In the genomic region with DNA sequence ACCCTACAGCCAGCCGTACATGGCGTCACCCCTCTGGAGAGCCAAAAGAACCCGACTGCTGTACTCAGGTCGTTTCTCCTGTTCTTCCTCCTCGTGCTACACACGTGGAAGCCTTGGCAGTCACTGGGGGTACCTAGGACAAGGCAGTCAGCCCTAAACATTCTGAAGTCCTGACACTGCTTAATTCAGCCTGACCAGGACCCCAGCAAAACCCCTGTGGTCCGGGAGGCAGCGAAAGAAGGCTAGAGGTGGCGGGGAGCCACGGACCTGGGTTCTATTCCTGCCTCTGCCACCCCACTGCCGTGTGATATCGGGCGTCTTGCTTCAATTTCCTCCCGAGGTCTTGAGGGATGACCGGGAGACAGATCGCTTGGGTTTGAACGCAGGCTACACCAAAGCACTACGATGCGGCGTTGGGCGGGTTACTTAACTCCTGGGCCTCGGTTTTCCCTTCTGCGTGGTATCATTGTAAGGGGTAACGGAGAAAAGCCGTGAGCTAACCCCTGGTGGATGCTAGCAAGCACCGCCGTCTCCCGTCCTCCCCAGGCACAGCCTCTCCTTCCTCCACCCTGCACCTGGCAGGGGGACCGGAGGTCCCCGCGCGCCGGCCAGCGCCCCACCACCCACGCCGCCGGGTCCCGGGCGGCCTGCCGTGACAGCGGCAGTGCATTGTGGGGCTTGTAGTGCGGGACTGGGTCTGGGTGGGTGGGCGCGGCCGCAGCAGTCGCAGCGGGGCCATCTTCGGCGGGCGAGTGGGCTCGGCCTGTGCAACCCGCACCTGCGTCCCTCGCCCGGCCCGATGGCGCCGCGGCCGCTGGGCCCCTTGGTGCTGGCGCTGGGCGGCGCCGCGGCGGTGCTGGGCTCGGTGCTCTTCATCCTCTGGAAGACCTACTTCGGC, we compare ENCODE assay signal across 8 cellular contexts. TPM values are rescaled to one million over a fixed set of nuclear protein-coding genes. Genes with fewer than 3 reads are reported as not detected.
DNase-seq lines count a peak whose midpoint lies in the region; ATAC-seq and TF ChIP-seq lines count a peak whose summit lies in the region.

A gene with protein sequence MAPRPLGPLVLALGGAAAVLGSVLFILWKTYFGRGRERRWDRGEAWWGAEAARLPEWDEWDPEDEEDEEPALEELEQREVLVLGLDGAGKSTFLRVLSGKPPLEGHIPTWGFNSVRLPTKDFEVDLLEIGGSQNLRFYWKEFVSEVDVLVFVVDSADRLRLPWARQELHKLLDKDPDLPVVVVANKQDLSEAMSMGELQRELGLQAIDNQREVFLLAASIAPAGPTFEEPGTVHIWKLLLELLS (plus strand): TSS at position 723 of the 898 bp plus-strand sequence. CDS start 77 bp downstream, at position 800.

- H3K36me3 ChIP-seq in Caco-2 (ENCODE audit: control insufficient read depth, insufficient read depth, low read length) (no peaks in the 10 kb centered on the region), SJSA1 (peaks cover 16% of the 10 kb centered on the region), adipocyte (ENCODE audit: control insufficient read depth, insufficient read depth, low read length, severe bottlenecking) (peaks cover 4% of the 10 kb centered on the region), right atrium auricular region (peaks cover 17% of the 10 kb centered on the region), prostate gland (no peaks in the 10 kb centered on the region), vagina (peaks cover 0 to 19% of the 10 kb centered on the region in 2 donors)

- no peak for ATAC-seq in GM18873 (IDR thresholded peaks at IDR 0.05; ENCODE audit: low FRiP score, unreplicated experiment)

- H3K4me3 Mint-ChIP-seq in Caco-2 (ENCODE audit: unreplicated experiment) (peak within 1 kb of the TSS; percentile 67), HFFc6 (peak within 1 kb of the TSS; percentile 78)

- H3K36me3 Mint-ChIP-seq in Caco-2 (ENCODE audit: insufficient read depth, unreplicated experiment) (peaks cover 16% of the 10 kb centered on the region), HFFc6 (ENCODE audit: low read depth) (peaks cover 9% of the 10 kb centered on the region)

- intact Hi-C loops in Caco-2 (cut with micrococcal nuclease; ENCODE audit: unreplicated experiment) (no loop called here), prostate gland (cut with DNase I) (no loop called here), vagina (cut with DNase I) (no loop called here)

- H3K4me3 ChIP-seq in Caco-2 (ENCODE audit: low read depth, low read length) (peak within 1 kb of the TSS; percentile 62), SJSA1 (peak within 1 kb of the TSS; percentile 62), adipocyte (ENCODE audit: low read length) (peak within 1 kb of the TSS; percentile 89), right atrium auricular region (peak within 1 kb of the TSS; percentile 60 to 71), prostate gland (peak within 1 kb of the TSS; percentile 63 to 65), vagina (peak within 1 kb of the TSS; percentile 76 to 84)

- DNase-seq in Caco-2 (peak in 1 of 2 experiments; percentile 39), HFFc6 (no peak), SJSA1 (ENCODE audit: low read depth in 1 of 2, low spot score in 2 of 2) (peak in 1 of 2 experiments; percentile 33), adipocyte (ENCODE audit: low read depth) (peak; percentile 79), right atrium auricular region (ENCODE audit: low spot score) (no peak), prostate gland (ENCODE audit: low spot score) (no peak), vagina (ENCODE audit: extremely low spot score in 2 of 2) (no peak)

- H3K27me3 ChIP-seq in Caco-2 (replicated peaks; ENCODE audit: control insufficient read depth, insufficient read depth, low read length) (no peaks in the 10 kb centered on the region), SJSA1 (replicated peaks) (0 out of 2 replicates have a peak, but pooled peaks cover 6% of the 10 kb centered on the region), adipocyte (replicated peaks; ENCODE audit: control insufficient read depth, insufficient read depth, low read length) (no peaks in the 10 kb centered on the region), right atrium auricular region (no peaks in the 10 kb centered on the region), prostate gland (replicated peaks; ENCODE audit: insufficient read depth) (no peaks in the 10 kb centered on the region), vagina (no peaks in the 10 kb centered on the region)

- TF ChIP-seq POLR2A in prostate gland (IDR thresholded peaks at IDR 0.05) (no peak), vagina (IDR thresholded peaks at IDR 0.05) (peak in 1 of 2 donors; percentile 26)

- H3K27ac ChIP-seq in SJSA1 = no peak within 1 kb of the TSS
- peak within 1 kb of the TSS; percentile 75 to 88 for H3K27ac ChIP-seq in right atrium auricular region
- peak within 1 kb of the TSS; percentile 56 to 75 for H3K27ac ChIP-seq in prostate gland
- peak within 1 kb of the TSS; percentile 81 for H3K27ac ChIP-seq in vagina

- 11% methylated on average over 50 of the region's 68 CpGs for WGBS in prostate gland

- peak within 1 kb of the TSS; percentile 89 for H3K9ac ChIP-seq in adipocyte (ENCODE audit: low read length)

- H3K27ac Mint-ChIP-seq in Caco-2 (ENCODE audit: unreplicated experiment) (no peak within 1 kb of the TSS), HFFc6 (peak within 1 kb of the TSS; percentile 59)

- POLR2A ChIA-PET in Caco-2 (lab: Charles Lee) = no interaction called here

- CTCF ChIA-PET in Caco-2 (lab: Charles Lee) = no interaction called here

- TF ChIP-seq CTCF in Caco-2 (IDR thresholded peaks at IDR 0.05; ENCODE audit: insufficient read depth in 1 of 2, low read depth in 1 of 2, low read length in 1 of 2, severe bottlenecking in 1 of 2, unreplicated experiment in 1 of 2) = no peak
- no peak; the same call in 1 of the 2 replicates for TF ChIP-seq CTCF in HFFc6 (IDR thresholded peaks at IDR 0.05)
- TF ChIP-seq CTCF in right atrium auricular region (IDR thresholded peaks at IDR 0.05) = no peak
- TF ChIP-seq CTCF in prostate gland (IDR thresholded peaks at IDR 0.05) = no peak
- no peak for TF ChIP-seq CTCF in vagina (IDR thresholded peaks at IDR 0.05)

- H3K9me3 Mint-ChIP-seq in Caco-2 (ENCODE audit: unreplicated experiment) (no peaks in the 10 kb centered on the region), HFFc6 (no peaks in the 10 kb centered on the region)

- peaks cover 2% of the 10 kb centered on the region for H3K27me3 Mint-ChIP-seq in Caco-2 (ENCODE audit: insufficient read depth, unreplicated experiment)
- peaks cover 6% of the 10 kb centered on the region for H3K27me3 Mint-ChIP-seq in HFFc6 (ENCODE audit: insufficient read depth)

- H3K9me3 ChIP-seq in Caco-2 (no peaks in the 10 kb centered on the region), SJSA1 (replicated peaks) (peaks cover 11% of the 10 kb centered on the region), adipocyte (ENCODE audit: control insufficient read depth, low read length) (no peaks in the 10 kb centered on the region), right atrium auricular region (no peaks in the 10 kb centered on the region), prostate gland (no peaks in the 10 kb centered on the region), vagina (no peaks in the 10 kb centered on the region)

- H3K4me1 Mint-ChIP-seq in Caco-2 (ENCODE audit: low read depth, unreplicated experiment) = no peaks in the 10 kb centered on the region
- peaks cover 25% of the 10 kb centered on the region for H3K4me1 Mint-ChIP-seq in HFFc6 (ENCODE audit: low read depth)

- H3K4me1 ChIP-seq in Caco-2 = no peaks in the 10 kb centered on the region; the same call in 1 of the 2 replicates
- peaks cover 19% of the 10 kb centered on the region for H3K4me1 ChIP-seq in SJSA1 (replicated peaks)
- H3K4me1 ChIP-seq in adipocyte (ENCODE audit: control insufficient read depth, insufficient read depth, low read length) = peaks cover 13% of the 10 kb centered on the region
- peaks cover 0 to 35% of the 10 kb centered on the region in 2 donors for H3K4me1 ChIP-seq in right atrium auricular region
- no peaks in the 10 kb centered on the region for H3K4me1 ChIP-seq in prostate gland (replicated peaks)
- peaks cover 30% of the 10 kb centered on the region for H3K4me1 ChIP-seq in vagina

- no TSS peak for BruUV-seq in Caco-2 (replicated peaks; lab: Mats Ljungman, UMichigan)

RNA-seq across cellular contexts. Expression of the gene that starts here (rescaled TPM):
- 2.1 and 2.3 TPM in 2 replicates for total RNA-seq in Caco-2 (2022)
- 1 to 10 TPM; 6.6 to 8.9 (median 8.0) TPM for total RNA-seq in HFFc6 (2021; fragmentation: NEBNext Ultra II Directional; extraction: Animal tissue kit (Norgen Biotek cat#: 25700))
- total RNA-seq in SJSA1 (2014; rRNA removed; shearing (Covaris generic)) = 2.4 and 2.5 TPM in 2 replicates
- 1 to 10 TPM; 4.0 to 5.8 TPM for total RNA-seq in right atrium auricular region
- 1 to 10 TPM; 2.4 to 8.2 TPM for total RNA-seq in prostate gland
- 9.8 TPM for total RNA-seq in vagina
